In genomic region chr2:45836740-45837139, GRCh38 we compare ENCODE assay signal across 14 cellular contexts.
DNase-seq lines count a peak whose midpoint lies in the region; ATAC-seq and TF ChIP-seq lines count a peak whose summit lies in the region.
"Had no signal": no experiment of that assay in that cellular context is flagged by ENCODE, and none has a peak within 500 bp of the region (broad histone marks: within the 10 kb centered on the region; RNA-seq: fewer than 3 reads in every experiment).

No MANE protein-coding gene starts in this region.

- peaks cover 15% of the 10 kb centered on the region for H3F3A ChIP-seq in neural progenitor cell (ENCODE audit: low read depth)

- H3K4me3 Mint-ChIP-seq in neural progenitor cell = peak overlapping the region; percentile 51
- H3K4me3 Mint-ChIP-seq: T-helper 2 cell treated with Interferon-gamma antibody and Interleukin-4, amounts not matched to agents 5 μg/mL and 100 μg/mL, for 36 hours had no signal

- no peaks in the 10 kb centered on the region for H4K20me1 ChIP-seq in neural progenitor cell (ENCODE audit: low read depth)

- H3K4me1 Mint-ChIP-seq in neural progenitor cell = peaks cover 44% of the 10 kb centered on the region

- H3K79me2 ChIP-seq in neural progenitor cell (ENCODE audit: low read depth) = no peaks in the 10 kb centered on the region

- DNase-seq in NOMO-1 treated with DMSO at 0.1 percent for 48 hours (lab: John Stamatoyannopoulos, UW; ENCODE audit: unreplicated experiment) = peak; percentile 73
- no peak for DNase-seq in neural progenitor cell (ENCODE audit: low spot score)
- DNase-seq in T-helper 2 cell = no peak
- no peak for DNase-seq in G401 (ENCODE audit: low spot score)
- DNase-seq: activated CD4-positive, alpha-beta T cell treated with anti-CD3 and anti-CD28 coated beads, Interleukin-2, amount 50 U/mL, for 48 hours; activated gamma-delta T cell; Calu3; caudate nucleus; NCI-H187 had no signal

- H3K9me3 ChIP-seq in neural progenitor cell (ENCODE audit: low read depth) = no peaks in the 10 kb centered on the region

- H3K4me2 ChIP-seq in neural progenitor cell = peak overlapping the region; percentile 58

- peaks cover 2% of the 10 kb centered on the region for H3K27me3 Mint-ChIP-seq in neural progenitor cell (ENCODE audit: insufficient read depth, low read depth)

- peak; percentile 29 for ATAC-seq in GM19351 (IDR thresholded peaks at IDR 0.05; ENCODE audit: unreplicated experiment)
- ATAC-seq in HG02642 (IDR thresholded peaks at IDR 0.05; ENCODE audit: poor library complexity, unreplicated experiment) = peak; percentile 31
- no peak for ATAC-seq in GM18873 (IDR thresholded peaks at IDR 0.05; ENCODE audit: low FRiP score, unreplicated experiment)

- H3K36me3 ChIP-seq in neural progenitor cell = no peaks in the 10 kb centered on the region

- H3K9me3 Mint-ChIP-seq in neural progenitor cell = no peaks in the 10 kb centered on the region
- H3K9me3 Mint-ChIP-seq: T-helper 2 cell treated with Interferon-gamma antibody and Interleukin-4, amounts not matched to agents 5 μg/mL and 100 μg/mL, for 36 hours had no signal

- in situ Hi-C loops in G401 (cut with HindIII; ENCODE audit: low sequenced_read_pairs) = no loop called here

- no peak overlapping the region for H3K9ac ChIP-seq in neural progenitor cell

- no peak overlapping the region for H2AFZ ChIP-seq in neural progenitor cell (replicated peaks)

- H3K4me1 ChIP-seq in neural progenitor cell = peaks cover 38% of the 10 kb centered on the region

- peak overlapping the region; percentile 59 for H3K27ac Mint-ChIP-seq in neural progenitor cell
- H3K27ac Mint-ChIP-seq: T-helper 2 cell treated with Interferon-gamma antibody and Interleukin-4, amounts not matched to agents 5 μg/mL and 100 μg/mL, for 36 hours had no signal

- no peaks in the 10 kb centered on the region for H3K36me3 Mint-ChIP-seq in neural progenitor cell

- peak overlapping the region; percentile 60 for H3K27ac ChIP-seq in neural progenitor cell
- H3K27ac ChIP-seq: skin epidermis had no signal

- TF ChIP-seq CTCF in neural progenitor cell (IDR thresholded peaks at IDR 0.05) = no peak

- no peaks in the 10 kb centered on the region for H3K27me3 ChIP-seq in neural progenitor cell

- no peak overlapping the region for H3K4me3 ChIP-seq in neural progenitor cell
- H3K4me3 ChIP-seq: skin epidermis had no signal
